21 cellular contexts compared by ENCODE assay signal in the genomic region with DNA sequence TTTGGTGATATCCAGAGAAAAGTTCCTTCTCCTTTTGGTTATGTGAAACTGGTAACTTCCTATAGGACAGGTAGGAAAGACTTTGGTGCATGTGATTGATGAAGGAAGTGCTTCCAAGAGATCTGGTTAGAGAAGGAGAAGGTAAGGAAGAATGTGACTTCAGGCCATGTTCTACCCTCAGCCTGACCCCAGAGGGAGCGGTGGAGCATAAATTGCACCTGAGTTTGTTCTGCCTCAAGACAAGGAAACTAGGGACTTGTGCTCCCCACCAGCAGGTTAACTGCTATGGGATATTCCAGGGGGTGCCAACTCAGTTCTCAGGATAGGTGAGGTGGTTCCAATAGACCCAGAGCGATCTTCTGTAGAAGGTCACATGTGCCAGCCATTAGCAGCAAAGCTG.
"Had no signal": no experiment of that assay in that cellular context is flagged by ENCODE, and none has a peak within 500 bp of the region (broad histone marks: within the 10 kb centered on the region; RNA-seq: fewer than 3 reads in every experiment).

No MANE protein-coding gene starts in this region.

- H3K4me1 ChIP-seq: adrenal gland, breast epithelium had no signal

- H3K4me3 ChIP-seq: adrenal gland, breast epithelium had no signal

- DNase-seq: activated CD4-positive, alpha-beta T cell treated with anti-CD3 and anti-CD28 coated beads for 4 hours; activated CD8-positive, alpha-beta memory T cell treated with anti-CD3 and anti-CD28 coated beads, Interleukin-2, amount 50 U/mL, for 4 hours; activated CD8-positive, alpha-beta T cell treated with anti-CD3 and anti-CD28 coated beads for 36 hours; activated naive CD4-positive, alpha-beta T cell treated with anti-CD3 and anti-CD28 coated beads, Interleukin-2, amount 50 U/mL, for 16 hours; activated naive CD8-positive, alpha-beta T cell treated with anti-CD3 and anti-CD28 coated beads, Interleukin-2, amount 10 ng/mL, durations not matched to agents 7 days and 5 days; adrenal gland; aorta; caudate nucleus; MM.1S; NCI-H1105 treated with DMSO at 0.1 percent for 48 hours; NCI-H146; NCI-H1930; NCI-H345; NCI-H510A; NCI-H526 treated with DMSO at 0.1 percent for 48 hours; NCI-H82; PC-3; SHP77 treated with DMSO at 0.1 percent for 48 hours; T-cell had no signal

- H3K9me3 ChIP-seq: adrenal gland, breast epithelium had no signal

- H3K36me3 ChIP-seq: adrenal gland, breast epithelium had no signal

- H3K27ac ChIP-seq: adrenal gland, breast epithelium, VCaP had no signal
